In the genomic region with DNA sequence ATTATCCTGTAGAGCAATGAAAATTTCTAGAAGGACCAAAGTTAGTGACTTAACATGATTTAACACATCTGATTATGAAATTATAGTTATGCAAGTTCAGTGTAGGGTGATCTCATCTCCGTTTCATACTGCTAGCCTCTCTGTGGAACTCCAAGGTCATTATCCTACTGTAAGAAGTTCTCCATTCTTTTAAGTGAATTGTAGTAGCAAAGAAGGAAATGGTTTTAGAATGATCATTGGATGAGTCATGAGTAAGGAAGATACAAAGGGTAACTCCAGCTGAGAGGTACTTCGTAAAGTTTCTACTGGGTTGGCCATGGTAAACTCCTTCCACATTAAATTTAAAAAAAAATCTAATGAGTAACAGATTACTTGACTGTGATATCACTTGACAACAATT, we compare ENCODE assay signal across 10 cellular contexts.
DNase-seq lines count a peak whose midpoint lies in the region; ATAC-seq and TF ChIP-seq lines count a peak whose summit lies in the region.
"Had no signal": no experiment of that assay in that cellular context is flagged by ENCODE, and none has a peak within 500 bp of the region (broad histone marks: within the 10 kb centered on the region; RNA-seq: fewer than 3 reads in every experiment).

No MANE protein-coding gene starts in this region.

- intact Hi-C loops in left lung (cut with DNase I) = no loop called here

- H3K36me3 ChIP-seq in brain microvascular endothelial cell (replicated peaks) (no peaks in the 10 kb centered on the region), left lung (no peaks in the 10 kb centered on the region)
- H3K36me3 ChIP-seq: SJCRH30, upper lobe of left lung had no signal

- H3K4me3 ChIP-seq in AG09309 (ENCODE audit: control insufficient read depth, low read depth, low read length) (no peak overlapping the region), brain microvascular endothelial cell (ENCODE audit: low read depth, low read length) (no peak overlapping the region), left lung (no peak overlapping the region)
- H3K4me3 ChIP-seq: SJCRH30, upper lobe of left lung had no signal

- peak; percentile 99 for DNase-seq in AG09309 (ENCODE audit: low read depth)
- peak; percentile 1 to 8 for DNase-seq in Kasumi-1 (lab: John Stamatoyannopoulos, UW)
- DNase-seq in brain microvascular endothelial cell = peak; percentile 83
- no peak for DNase-seq in left lung
- no peak for DNase-seq in activated naive CD4-positive, alpha-beta T cell (lab: John Stamatoyannopoulos, UW)
- no peak for DNase-seq in left lobe of liver (ENCODE audit: low spot score)
- no peak for DNase-seq in NCI-H82 treated with DMSO at 0.1 percent for 48 hours (lab: John Stamatoyannopoulos, UW; ENCODE audit: unreplicated experiment)
- no peak for DNase-seq in NCI-H524 treated with DMSO at 0.1 percent for 48 hours (lab: John Stamatoyannopoulos, UW)
- DNase-seq: SJCRH30, upper lobe of left lung had no signal

- H3K9me3 ChIP-seq in left lung = no peaks in the 10 kb centered on the region
- H3K9me3 ChIP-seq: SJCRH30, upper lobe of left lung had no signal

- TF ChIP-seq CTCF in AG09309 (IDR thresholded peaks at IDR 0.05; ENCODE audit: control insufficient read depth, insufficient read depth, low read depth, low read length, missing control alignments) = no peak
- no peak for TF ChIP-seq CTCF in brain microvascular endothelial cell (IDR thresholded peaks at IDR 0.05; ENCODE audit: low read depth, low read length, missing control alignments)
- no peak for TF ChIP-seq CTCF in left lung (IDR thresholded peaks at IDR 0.05)

- peak; percentile 44 for ATAC-seq in left lung
- ATAC-seq in left lobe of liver = no peak

- H3K27me3 ChIP-seq in brain microvascular endothelial cell (replicated peaks) = no peaks in the 10 kb centered on the region
- H3K27me3 ChIP-seq in left lung = no peaks in the 10 kb centered on the region
- H3K27me3 ChIP-seq: SJCRH30, upper lobe of left lung had no signal

- no peaks in the 10 kb centered on the region for H3K4me1 ChIP-seq in left lung
- H3K4me1 ChIP-seq: SJCRH30, upper lobe of left lung had no signal

- H3K27ac ChIP-seq in brain microvascular endothelial cell (peak overlapping the region; percentile 58), left lung (no peak overlapping the region)
- H3K27ac ChIP-seq: SJCRH30, upper lobe of left lung had no signal

- in situ Hi-C loops in brain microvascular endothelial cell (cut with HindIII; ENCODE audit: low pct_ligation_motif_present, low sequenced_read_pairs) = no loop called here

Comparison
In these comparisons a context has a peak if more than half of its experiments do, and no peak if none do; other contexts are left out.
1. DNase-seq: peak in AG09309 (single experiment), Kasumi-1 (2 of 2) and brain microvascular endothelial cell (single experiment); none in left lung (0 of 2), activated naive CD4-positive, alpha-beta T cell (0 of 4), left lobe of liver (single experiment), NCI-H82 treated with DMSO at 0.1 percent for 48 hours (single experiment) and NCI-H524 treated with DMSO at 0.1 percent for 48 hours (single experiment).